ENCODE assay signal across 18 cellular contexts in the genomic region with DNA sequence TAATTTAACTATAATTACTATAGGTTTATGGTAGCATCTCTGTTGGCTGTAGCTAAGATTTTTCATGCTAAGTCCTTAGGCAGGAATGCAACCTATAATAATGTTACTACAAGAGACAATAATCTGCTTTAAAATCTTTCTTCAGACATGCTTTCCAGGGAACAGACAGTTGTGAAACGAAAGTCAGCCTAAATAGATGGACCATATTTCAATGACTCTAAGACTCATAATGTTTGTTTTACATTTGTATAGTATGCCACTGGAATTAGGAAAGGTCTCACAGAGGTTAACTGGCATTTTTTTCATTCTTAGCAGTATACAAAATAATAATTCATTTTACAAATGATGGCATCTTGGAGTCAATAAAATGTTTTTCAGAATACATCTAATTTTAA. TPM values are rescaled to one million over a fixed set of nuclear protein-coding genes. Genes with fewer than 3 reads are reported as not detected.
A peak's percentile ranks its signal among the peaks of the same experiment; 100 is the strongest.
DNase-seq lines count a peak whose midpoint lies in the region; ATAC-seq, FAIRE-seq and TF ChIP-seq lines count a peak whose summit lies in the region.
"Had no signal": no experiment of that assay in that cellular context is flagged by ENCODE, and none has a peak within 500 bp of the region (broad histone marks: within the 10 kb centered on the region; RNA-seq: fewer than 3 reads in every experiment).

No MANE protein-coding gene starts in this region.

- no TSS peak for BruUV-seq in HepG2 (replicated peaks; lab: Mats Ljungman, UMichigan)

- H3K27me3 ChIP-seq in HepG2 (ENCODE audit: control insufficient read depth in 1 of 2, insufficient read depth in 2 of 2, low read length in 2 of 2) (no peaks in the 10 kb centered on the region), right lobe of liver (no peaks in the 10 kb centered on the region), adipocyte (replicated peaks; ENCODE audit: control insufficient read depth, insufficient read depth, low read length) (no peaks in the 10 kb centered on the region)
- H3K27me3 ChIP-seq: BLaER1 treated with 17β-estradiol and CSF1 and Interleukin-3, amounts not matched to agents 10 nM and 100 nM had no signal

- no peaks in the 10 kb centered on the region for H3K9me3 ChIP-seq in HepG2 (ENCODE audit: low read length)
- H3K9me3 ChIP-seq in right lobe of liver, result no peaks in the 10 kb centered on the region
- no peaks in the 10 kb centered on the region for H3K9me3 ChIP-seq in adipocyte (ENCODE audit: control insufficient read depth, low read length)
- H3K9me3 ChIP-seq: BLaER1 treated with 17β-estradiol and CSF1 and Interleukin-3, amounts not matched to agents 10 nM and 100 nM had no signal

- DNase-seq in HepG2 (ENCODE audit: low spot score) (no peak), right lobe of liver (no peak), adipocyte (ENCODE audit: low read depth) (peak; percentile 54), iris pigment epithelial cell (ENCODE audit: low read depth) (peak; percentile 44), NCI-H345 (lab: John Stamatoyannopoulos, UW) (no peak), NCI-H2171 treated with DMSO at 0.1 percent for 48 hours (lab: John Stamatoyannopoulos, UW) (no peak)
- DNase-seq: 8988T; ACHN; Calu3; CD4-positive, CD25-positive, alpha-beta regulatory T cell; DMS 273 treated with DMSO at 0.1 percent for 48 hours; EL; GOT3; H9 had no signal

- intact Hi-C loops in HepG2 (cut with micrococcal nuclease; ENCODE audit: unreplicated experiment), result no loop called here
- intact Hi-C loops in right lobe of liver (cut with DNase I), result no loop called here

- TF ChIP-seq CTCF in HepG2 (CRISPR knock-in tag; IDR thresholded peaks at IDR 0.05), result no peak
- TF ChIP-seq CTCF in right lobe of liver (IDR thresholded peaks at IDR 0.05), result no peak

- H4K20me1 ChIP-seq in HepG2 (ENCODE audit: insufficient read depth, low read length), result peaks cover 53% of the 10 kb centered on the region

- in situ Hi-C loops in HepG2 (cut with HindIII; ENCODE audit: extremely low pct_ligation_motif_present, low pct_unique_long_range_greater_than_20kb), result no loop called here

- peaks cover 97% of the 10 kb centered on the region for H3K79me2 ChIP-seq in HepG2 (ENCODE audit: insufficient read depth, low read length)

- TF ChIP-seq EP300 in HepG2 (IDR thresholded peaks at IDR 0.05; ENCODE audit: low read depth in 2 of 2, low read length in 2 of 2) (no peak), HepG2 (CRISPR knock-in tag; IDR thresholded peaks at IDR 0.05; ENCODE audit: borderline replicate concordance) (no peak)

- peaks cover 73% of the 10 kb centered on the region for H3K4me1 ChIP-seq in HepG2 (ENCODE audit: insufficient read depth, low read length)
- H3K4me1 ChIP-seq in right lobe of liver, result peaks cover 0 to 12% (median 2%) of the 10 kb centered on the region in 4 donors
- H3K4me1 ChIP-seq in adipocyte (ENCODE audit: control insufficient read depth, insufficient read depth, low read length), result peaks cover 12% of the 10 kb centered on the region

- WGBS in HepG2 (ENCODE audit: low lambda C conversion rate), result 93% methylated on average over 1 of the region's 1 CpG
- WGBS in right lobe of liver (ENCODE audit: insufficient coverage, low coverage, low lambda C conversion rate, missing lambda C conversion rate), result 45% methylated on average over 1 of the region's 1 CpG

- CTCF ChIA-PET in HepG2 (lab: Yijun Ruan, JAX; ENCODE audit: low intra/inter-chr PET ratio, low total read pairs), result no interaction called here

- no peak overlapping the region for H3K4me3 ChIP-seq in HepG2 (replicated peaks in 1 of 3; ENCODE audit: insufficient read depth in 1 of 3, low read depth in 2 of 3, low read length in 3 of 3)
- H3K4me3 ChIP-seq in right lobe of liver, result no peak overlapping the region
- no peak overlapping the region for H3K4me3 ChIP-seq in adipocyte (ENCODE audit: low read length)
- H3K4me3 ChIP-seq: BLaER1 treated with 17β-estradiol and CSF1 and Interleukin-3, amounts not matched to agents 10 nM and 100 nM had no signal

- no peak overlapping the region for H3K4me2 ChIP-seq in HepG2 (ENCODE audit: low read depth, low read length)

- peaks cover 0 to 1% of the 10 kb centered on the region in 2 experiments; a peak in 1 of 5 replicates for H3K36me3 ChIP-seq in HepG2 (replicated peaks in 1 of 2; ENCODE audit: control insufficient read depth in 1 of 2, insufficient read depth in 2 of 2, low read length in 2 of 2)
- no peaks in the 10 kb centered on the region for H3K36me3 ChIP-seq in right lobe of liver
- no peaks in the 10 kb centered on the region for H3K36me3 ChIP-seq in adipocyte (ENCODE audit: control insufficient read depth, insufficient read depth, low read length, severe bottlenecking)

- no peak for TF ChIP-seq RAD21 in HepG2 (CRISPR knock-in tag; IDR thresholded peaks at IDR 0.05)

- H2AFZ ChIP-seq in HepG2 (ENCODE audit: low read length), result no peak overlapping the region

- H3K9ac ChIP-seq in HepG2 (ENCODE audit: insufficient read depth, low read depth, low read length) (no peak overlapping the region), adipocyte (ENCODE audit: low read length) (no peak overlapping the region)
- H3K9ac ChIP-seq: BLaER1 treated with 17β-estradiol and CSF1 and Interleukin-3, amounts not matched to agents 10 nM and 100 nM had no signal

- TF ChIP-seq POLR2A in HepG2 (IDR thresholded peaks at IDR 0.05; ENCODE audit: insufficient read depth in 1 of 2, low read depth in 2 of 2, low read length in 2 of 2) (no peak), right lobe of liver (IDR thresholded peaks at IDR 0.05) (no peak)

- ATAC-seq in HepG2 (no peak), right lobe of liver (no peak), HG02870 (IDR thresholded peaks at IDR 0.05; ENCODE audit: unreplicated experiment) (no peak)

- no peak for FAIRE-seq in HepG2 (lab: Jason Lieb, UNC)
- FAIRE-seq: G401.6, GM12891 had no signal

- POLR2A ChIA-PET in HepG2 (lab: Yijun Ruan, JAX), result interaction anchor here (1.2 kb wide), 1 partner anchor 39 kb away, joined by 3 read pairs; no protein-coding TSS in a partner anchor

- no peak overlapping the region for H3K27ac ChIP-seq in HepG2 (ENCODE audit: extremely low read length, insufficient read depth, low read length)
- H3K27ac ChIP-seq in right lobe of liver, result no peak overlapping the region
- H3K27ac ChIP-seq: BLaER1 treated with 17β-estradiol and CSF1 and Interleukin-3, amounts not matched to agents 10 nM and 100 nM had no signal

TF ChIP-seq in HepG2, 621 proteins besides CTCF, POLR2A, EP300 and RAD21:
- TF ChIP-seq ARNT (IDR thresholded peaks at IDR 0.05), result no peak
- TF ChIP-seq BCL6 (CRISPR knock-in tag; IDR thresholded peaks at IDR 0.05), result 0 out of 2 replicates have a peak, but pooled peaks have one; percentile 41

RNA-seq across cellular contexts. Expression of a gene that starts 8.1 kb away (rescaled TPM):
- total RNA-seq in HepG2 (2016; rRNA removed; fragmentation: Illumina TruSeq; extraction: Trizol), result 18.6 and 21.9 TPM in 2 replicates
- total RNA-seq in HepG2 (2016; cell fraction: cytosol; rRNA removed; fragmentation: Illumina TruSeq; extraction: Trizol; ENCODE audit: low read depth), result 254 and 312 TPM in 2 replicates
- total RNA-seq in HepG2 (2016; cell fraction: insoluble cytoplasmic fraction; rRNA removed; fragmentation: Illumina TruSeq; extraction: Trizol), result 13.9 and 17.5 TPM in 2 replicates
- 58.9 and 60.2 TPM in 2 replicates for total RNA-seq in HepG2 (2016; cell fraction: membrane; rRNA removed; fragmentation: Illumina TruSeq; extraction: Trizol)
- 39.1 and 43.0 TPM in 2 replicates for total RNA-seq in HepG2 (2016; cell fraction: nucleus; rRNA removed; fragmentation: Illumina TruSeq; extraction: Trizol)
- polyA plus RNA-seq in HepG2 (2011; rRNA removed), result 15.9 and 18.3 TPM in 2 replicates
- polyA plus RNA-seq in HepG2 (2011; cell fraction: cytosol; rRNA removed), result 7.2 and 7.4 TPM in 2 replicates
- polyA plus RNA-seq in HepG2 (2011; cell fraction: nucleus; rRNA removed), result 66.9 and 79.6 TPM in 2 replicates
- 42.4 and 45.9 TPM in 2 replicates for polyA plus RNA-seq in HepG2 (2012)
- polyA plus RNA-seq in HepG2 (2016; cell fraction: cytosol; fragmentation: Illumina TruSeq; extraction: Trizol; ENCODE audit: low read depth), result 1.7 and 2.2 TPM in 2 replicates
- 11.9 and 19.5 TPM in 2 replicates for polyA plus RNA-seq in HepG2 (2016; cell fraction: insoluble cytoplasmic fraction; fragmentation: Illumina TruSeq; extraction: Trizol; ENCODE audit: low read depth)
- polyA plus RNA-seq in HepG2 (2016; cell fraction: membrane; fragmentation: Illumina TruSeq; extraction: Trizol; ENCODE audit: low read depth), result 5.0 and 7.3 TPM in 2 replicates
- polyA plus RNA-seq in HepG2 (2016; cell fraction: nucleus; fragmentation: Illumina TruSeq; extraction: Trizol; ENCODE audit: insufficient read depth, low read depth), result 58.3 and 59.3 TPM in 2 replicates
- polyA minus RNA-seq in HepG2 (2011; rRNA and poly(A)+ RNA removed; ENCODE audit: low replicate concordance), result 39.2 and 98.5 TPM in 2 replicates
- polyA minus RNA-seq in HepG2 (2011; cell fraction: cytosol; rRNA and poly(A)+ RNA removed), result 79.8 and 99.4 TPM in 2 replicates
- 178 and 188 TPM in 2 replicates for polyA minus RNA-seq in HepG2 (2011; cell fraction: nucleus; rRNA and poly(A)+ RNA removed)
- total RNA-seq in right lobe of liver, result 10 to 100 TPM; 17.5 to 38.4 (median 25.0) TPM

Comparison
In these comparisons a context has a peak if more than half of its experiments do, and no peak if none do; other contexts are left out.
1. DNase-seq: peak in adipocyte (single experiment) and iris pigment epithelial cell (single experiment); none in HepG2 (single experiment), right lobe of liver (0 of 3), NCI-H345 (single experiment) and NCI-H2171 treated with DMSO at 0.1 percent for 48 hours (single experiment).